In genomic region chr9:11928871-11929321, GRCh38 we compare ENCODE assay signal across 25 cellular contexts.
DNase-seq lines count a peak whose midpoint lies in the region; ATAC-seq and TF ChIP-seq lines count a peak whose summit lies in the region.
"Had no signal": no experiment of that assay in that cellular context is flagged by ENCODE, and none has a peak within 500 bp of the region (broad histone marks: within the 10 kb centered on the region; RNA-seq: fewer than 3 reads in every experiment).

No MANE protein-coding gene starts in this region.

- H2AFZ ChIP-seq in neuronal stem cell (ENCODE audit: low read length) = no peak overlapping the region

- H4K8ac ChIP-seq in neuronal stem cell (ENCODE audit: low read depth, low read length) = no peak overlapping the region

- H2BK12ac ChIP-seq in neuronal stem cell (ENCODE audit: low read length) = no peak overlapping the region

- H2BK15ac ChIP-seq in neuronal stem cell (ENCODE audit: low read length) = no peak overlapping the region

- no peaks in the 10 kb centered on the region for H3K36me3 ChIP-seq in lower lobe of right lung
- H3K36me3 ChIP-seq in neuronal stem cell (replicated peaks in 1 of 2; ENCODE audit: control insufficient read depth in 2 of 2, insufficient read depth in 2 of 2, low read length in 2 of 2) = no peaks in the 10 kb centered on the region
- no peaks in the 10 kb centered on the region for H3K36me3 ChIP-seq in upper lobe of right lung
- H3K36me3 ChIP-seq in psoas muscle (ENCODE audit: insufficient read depth in 1 of 2, low read depth in 1 of 2) = no peaks in the 10 kb centered on the region
- H3K36me3 ChIP-seq: BLaER1 treated with 17β-estradiol and CSF1 and Interleukin-3, amounts not matched to agents 10 nM and 100 nM had no signal

- WGBS in right cardiac atrium = 94% methylated on average over 17 of the region's 17 CpGs
- no CpG with 5 or more reads among the region's 17 CpGs for WGBS in neuronal stem cell (ENCODE audit: extremely low coverage in 2 of 2, insufficient read length in 2 of 2, insufficient replicate concordance in 1 of 2), 2 donors
- WGBS in psoas muscle, 3 donors = 84 to 97% (median 89%) methylated on average over 10 to 17 of the region's 17 CpGs

- ATAC-seq in right cardiac atrium (no peak), lower lobe of right lung (no peak), upper lobe of right lung (no peak), psoas muscle (no peak)
- ATAC-seq: A549; CD8-positive, alpha-beta T cell; GM12878 had no signal

- H2BK120ac ChIP-seq in neuronal stem cell (ENCODE audit: low read depth, low read length) = no peak overlapping the region

- H3K4me3 ChIP-seq in right cardiac atrium (ENCODE audit: low read length) (no peak overlapping the region), lower lobe of right lung (no peak overlapping the region), neuronal stem cell (ENCODE audit: low read length in 2 of 2) (no peak overlapping the region), upper lobe of right lung (no peak overlapping the region), psoas muscle (no peak overlapping the region)
- H3K4me3 ChIP-seq: A549; BLaER1 treated with 17β-estradiol and CSF1 and Interleukin-3, amounts not matched to agents 10 nM and 100 nM; GM12878 had no signal

- no peak overlapping the region for H3K4ac ChIP-seq in neuronal stem cell (ENCODE audit: low read length)

- intact Hi-C loops in right cardiac atrium (cut with DNase I) = no loop called here
- intact Hi-C loops in cardiac septum (cut with DNase I) = no loop called here
- intact Hi-C loops in lower lobe of right lung (cut with DNase I) = no loop called here
- intact Hi-C loops in upper lobe of right lung (cut with DNase I) = no loop called here
- intact Hi-C loops in psoas muscle (cut with DNase I) = no loop called here

- H3K14ac ChIP-seq in neuronal stem cell (ENCODE audit: low read length) = peak overlapping the region; percentile 82

- no peak overlapping the region for H3K9ac ChIP-seq in neuronal stem cell (ENCODE audit: low read depth, low read length, poor library complexity)
- H3K9ac ChIP-seq: BLaER1 treated with 17β-estradiol and CSF1 and Interleukin-3, amounts not matched to agents 10 nM and 100 nM had no signal

- H4K91ac ChIP-seq in neuronal stem cell (ENCODE audit: low read depth, low read length, poor library complexity) = no peak overlapping the region

- H3K27ac ChIP-seq in right cardiac atrium (ENCODE audit: low read length) (no peak overlapping the region), lower lobe of right lung (no peak overlapping the region), neuronal stem cell (replicated peaks; ENCODE audit: low read length) (no peak overlapping the region), upper lobe of right lung (no peak overlapping the region), psoas muscle (no peak overlapping the region)
- H3K27ac ChIP-seq: 22Rv1; A549; BLaER1 treated with 17β-estradiol and CSF1 and Interleukin-3, amounts not matched to agents 10 nM and 100 nM; C4-2B had no signal

- peak in 2 of 3 donors; percentile 28 to 48 for DNase-seq in right cardiac atrium
- DNase-seq in cardiac septum (ENCODE audit: low spot score) = no peak
- DNase-seq in lower lobe of right lung = peak; percentile 42
- DNase-seq in neuronal stem cell (ENCODE audit: low spot score) = no peak
- DNase-seq in upper lobe of right lung = peak; percentile 60
- no peak for DNase-seq in activated CD8-positive, alpha-beta memory T cell treated with anti-CD3 and anti-CD28 coated beads, Interleukin-2, amount 50 U/mL, for 48 hours
- no peak for DNase-seq in psoas muscle
- no peak for DNase-seq in NCI-H2107 treated with DMSO at 0.1 percent for 48 hours (lab: John Stamatoyannopoulos, UW; ENCODE audit: unreplicated experiment)
- DNase-seq: AML-193; Caco-2; Calu3; CD4-positive, alpha-beta T cell; CD8-positive, alpha-beta T cell; DMS 273 treated with DMSO at 0.1 percent for 48 hours; DMS153; DMS53; DMS79; DND-41; EL; GDM1 had no signal

- H3K79me1 ChIP-seq in neuronal stem cell (ENCODE audit: low read depth, low read length) = no peaks in the 10 kb centered on the region

- H3K4me1 ChIP-seq in right cardiac atrium (ENCODE audit: control insufficient read depth, insufficient read depth, low read length) (no peaks in the 10 kb centered on the region), lower lobe of right lung (no peaks in the 10 kb centered on the region), neuronal stem cell (ENCODE audit: control insufficient read depth in 2 of 2, insufficient read depth in 1 of 2, low read depth in 1 of 2, low read length in 2 of 2) (no peaks in the 10 kb centered on the region), upper lobe of right lung (no peaks in the 10 kb centered on the region), psoas muscle (no peaks in the 10 kb centered on the region)
- H3K4me1 ChIP-seq: A549; BLaER1 treated with 17β-estradiol and CSF1 and Interleukin-3, amounts not matched to agents 10 nM and 100 nM; Caco-2 had no signal

- TF ChIP-seq CTCF in lower lobe of right lung (IDR thresholded peaks at IDR 0.05) = no peak
- TF ChIP-seq CTCF in upper lobe of right lung (IDR thresholded peaks at IDR 0.05) = no peak
- no peak for TF ChIP-seq CTCF in psoas muscle (IDR thresholded peaks at IDR 0.05)

- H3K23ac ChIP-seq in neuronal stem cell (ENCODE audit: low read depth, low read length, poor library complexity) = no peak overlapping the region

- H3K27me3 ChIP-seq in right cardiac atrium (ENCODE audit: control insufficient read depth, insufficient read depth) (no peaks in the 10 kb centered on the region), lower lobe of right lung (ENCODE audit: low read depth) (no peaks in the 10 kb centered on the region), neuronal stem cell (ENCODE audit: control insufficient read depth in 3 of 3, insufficient read depth in 3 of 3, low read depth in 1 of 3, low read length in 3 of 3) (no peaks in the 10 kb centered on the region), upper lobe of right lung (no peaks in the 10 kb centered on the region), psoas muscle (ENCODE audit: insufficient read depth in 3 of 3, low read length in 2 of 3) (no peaks in the 10 kb centered on the region)
- H3K27me3 ChIP-seq: BLaER1 treated with 17β-estradiol and CSF1 and Interleukin-3, amounts not matched to agents 10 nM and 100 nM had no signal

- no peak overlapping the region for H2BK5ac ChIP-seq in neuronal stem cell (ENCODE audit: low read length)

- no peaks in the 10 kb centered on the region for H3K9me3 ChIP-seq in right cardiac atrium (ENCODE audit: control insufficient read depth, low read length)
- H3K9me3 ChIP-seq in lower lobe of right lung = no peaks in the 10 kb centered on the region
- H3K9me3 ChIP-seq in neuronal stem cell (replicated peaks in 1 of 2; ENCODE audit: control insufficient read depth in 2 of 2, insufficient read depth in 1 of 2, low read depth in 1 of 2, low read length in 2 of 2) = no peaks in the 10 kb centered on the region
- no peaks in the 10 kb centered on the region for H3K9me3 ChIP-seq in upper lobe of right lung
- no peaks in the 10 kb centered on the region for H3K9me3 ChIP-seq in psoas muscle
- H3K9me3 ChIP-seq: Caco-2 had no signal

- H3K18ac ChIP-seq in neuronal stem cell (ENCODE audit: low read length) = no peak overlapping the region

- H2AK5ac ChIP-seq in neuronal stem cell (ENCODE audit: low read depth, low read length) = peak overlapping the region; percentile 37

- H3K4me2 ChIP-seq in neuronal stem cell (ENCODE audit: insufficient read depth, low read length, poor library complexity, severe bottlenecking) = no peak overlapping the region
- H3K4me2 ChIP-seq: A549; BLaER1 treated with 17β-estradiol and CSF1 and Interleukin-3, amounts not matched to agents 10 nM and 100 nM had no signal

Comparison
In these comparisons a context has a peak if more than half of its experiments do, and no peak if none do; other contexts are left out.
1. DNase-seq: peak in right cardiac atrium (2 of 3), lower lobe of right lung (single experiment) and upper lobe of right lung (single experiment); none in cardiac septum (single experiment), neuronal stem cell (single experiment), activated CD8-positive, alpha-beta memory T cell treated with anti-CD3 and anti-CD28 coated beads, Interleukin-2, amount 50 U/mL, for 48 hours (single experiment), psoas muscle (0 of 2) and NCI-H2107 treated with DMSO at 0.1 percent for 48 hours (single experiment).